2 cellular contexts compared by ENCODE assay signal in genomic region chr14:78175412-78175811, GRCh38.
TF ChIP-seq lines count a peak whose summit lies in the region.

No MANE protein-coding gene starts in this region.

TF ChIP-seq in IMR-90, 13 proteins besides CTCF, POLR2A, EP300 and RAD21:
- TF ChIP-seq MXI1 (IDR thresholded peaks at IDR 0.05; ENCODE audit: borderline replicate concordance, low read depth, low read length) (no peak), NFE2L2 (IDR thresholded peaks at IDR 0.05; ENCODE audit: low read depth, low read length) (no peak), RFX5 (IDR thresholded peaks at IDR 0.05; ENCODE audit: low read depth, low read length) (no peak), BHLHE40 (IDR thresholded peaks at IDR 0.05; ENCODE audit: low read depth, low read length) (no peak), USF2 (IDR thresholded peaks at IDR 0.05; ENCODE audit: low read depth, low read length) (no peak), MAZ (IDR thresholded peaks at IDR 0.05; ENCODE audit: borderline replicate concordance, low read depth, low read length) (no peak), SMC3 (IDR thresholded peaks at IDR 0.05; ENCODE audit: low read depth, low read length) (no peak), MAFK (IDR thresholded peaks at IDR 0.05; ENCODE audit: low read depth, low read length) (no peak), RCOR1 (IDR thresholded peaks at IDR 0.05; ENCODE audit: insufficient replicate concordance, low read length) (no peak), CHD1 (IDR thresholded peaks at IDR 0.05; ENCODE audit: low read depth, low read length) (no peak), FOS (IDR thresholded peaks at IDR 0.05; ENCODE audit: low read depth, low read length) (no peak), CEBPB (IDR thresholded peaks at IDR 0.05; ENCODE audit: low read depth, low read length) (no peak)
- TF ChIP-seq, protein P1, sequence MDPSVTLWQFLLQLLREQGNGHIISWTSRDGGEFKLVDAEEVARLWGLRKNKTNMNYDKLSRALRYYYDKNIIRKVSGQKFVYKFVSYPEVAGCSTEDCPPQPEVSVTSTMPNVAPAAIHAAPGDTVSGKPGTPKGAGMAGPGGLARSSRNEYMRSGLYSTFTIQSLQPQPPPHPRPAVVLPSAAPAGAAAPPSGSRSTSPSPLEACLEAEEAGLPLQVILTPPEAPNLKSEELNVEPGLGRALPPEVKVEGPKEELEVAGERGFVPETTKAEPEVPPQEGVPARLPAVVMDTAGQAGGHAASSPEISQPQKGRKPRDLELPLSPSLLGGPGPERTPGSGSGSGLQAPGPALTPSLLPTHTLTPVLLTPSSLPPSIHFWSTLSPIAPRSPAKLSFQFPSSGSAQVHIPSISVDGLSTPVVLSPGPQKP (IDR thresholded peaks at IDR 0.05; ENCODE audit: borderline replicate concordance, low read depth, low read length), result no peak

TF ChIP-seq in H1, 55 proteins besides CTCF, POLR2A, EP300 and RAD21:
- TF ChIP-seq NRF1 (IDR thresholded peaks at IDR 0.05; ENCODE audit: low read depth, low read length) (no peak), CTBP2 (IDR thresholded peaks at IDR 0.05; ENCODE audit: borderline replicate concordance, insufficient read depth, insufficient read length, low read length) (no peak), TEAD4 (IDR thresholded peaks at IDR 0.05; ENCODE audit: low read depth, low read length) (no peak), KDM1A (IDR thresholded peaks at IDR 0.05; ENCODE audit: borderline replicate concordance, low read length) (no peak), KDM5A (IDR thresholded peaks at IDR 0.05; ENCODE audit: low read length) (no peak), CBX5 (IDR thresholded peaks at IDR 0.05; ENCODE audit: low read depth, low read length) (no peak), RFX5 (IDR thresholded peaks at IDR 0.05; ENCODE audit: borderline replicate concordance, low read depth, low read length) (no peak), BACH1 (IDR thresholded peaks at IDR 0.05; ENCODE audit: low read length) (no peak), PHF8 (conservative IDR thresholded peaks at IDR 0.05; ENCODE audit: low read depth, low read length) (no peak), HDAC2 (IDR thresholded peaks at IDR 0.05; ENCODE audit: borderline replicate concordance in 1 of 2, low read depth in 2 of 2, low read length in 2 of 2) (no peak), CHD1 (IDR thresholded peaks at IDR 0.05; ENCODE audit: low read depth, low read length) (no peak), BCL11A (IDR thresholded peaks at IDR 0.05; ENCODE audit: low read depth in 2 of 2, low read length in 2 of 2) (no peak), JUN (IDR thresholded peaks at IDR 0.05; ENCODE audit: low read depth, low read length) (no peak), SAP30 (IDR thresholded peaks at IDR 0.05; ENCODE audit: insufficient read depth, insufficient replicate concordance, low read length) (no peak), GABPA (IDR thresholded peaks at IDR 0.05; ENCODE audit: borderline replicate concordance, insufficient read depth, low read length) (no peak), TCF12 (IDR thresholded peaks at IDR 0.05; ENCODE audit: low read depth, low read length) (no peak), ASH2L (IDR thresholded peaks at IDR 0.05; ENCODE audit: low read length) (no peak)
